Comparison of ENCODE assay signal across 8 cellular contexts in the genomic region with DNA sequence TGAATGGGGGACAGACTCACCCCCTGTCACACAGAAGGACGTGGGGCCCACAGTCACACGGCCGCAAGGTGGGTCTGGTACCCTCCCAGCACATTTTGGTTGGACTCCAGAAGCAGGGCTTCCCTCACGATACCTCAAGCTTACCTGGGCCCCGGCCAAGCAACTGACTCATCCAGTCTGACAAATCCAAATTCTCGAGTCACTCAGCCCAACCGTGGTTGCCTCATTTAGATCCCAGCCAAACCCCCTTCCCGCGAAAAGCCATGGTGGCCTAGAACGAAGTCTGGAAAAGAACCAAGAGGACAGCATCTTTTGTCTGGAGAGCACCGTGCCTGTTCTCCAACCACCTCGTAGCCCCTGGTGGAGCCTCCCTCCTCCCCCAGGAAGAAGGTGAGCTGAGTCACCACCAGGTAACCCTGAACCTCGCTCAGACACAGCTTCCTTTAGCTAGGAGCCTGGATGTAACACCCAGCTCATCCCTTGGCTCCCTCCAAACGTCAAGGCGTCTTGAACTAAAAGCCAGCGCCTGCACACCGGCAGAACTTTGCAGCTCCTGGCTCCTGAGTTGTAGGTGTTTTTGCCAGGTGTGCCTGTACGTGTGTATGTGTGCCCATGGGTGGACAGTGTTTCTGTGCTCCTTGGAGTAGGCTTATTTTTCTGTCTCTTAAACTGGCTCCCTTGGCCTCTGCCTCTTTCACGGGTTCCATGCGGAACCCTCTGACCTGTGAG.
A peak's percentile ranks its signal among the peaks of the same experiment; 100 is the strongest.
DNase-seq lines count a peak whose midpoint lies in the region; ATAC-seq and TF ChIP-seq lines count a peak whose summit lies in the region.

No MANE protein-coding gene starts in this region.

- H3K9ac ChIP-seq in GM23248, result no peak overlapping the region

- intact Hi-C loops in esophagus squamous epithelium (cut with DNase I) (no loop called here), psoas muscle (cut with DNase I) (no loop called here)

- H3K36me3 ChIP-seq in GM23248 (ENCODE audit: low read depth) (no peaks in the 10 kb centered on the region), RWPE2 (ENCODE audit: low read depth) (peaks cover 21% of the 10 kb centered on the region), esophagus squamous epithelium (no peaks in the 10 kb centered on the region), psoas muscle (ENCODE audit: insufficient read depth in 1 of 2, low read depth in 1 of 2) (no peaks in the 10 kb centered on the region)

- no peak for TF ChIP-seq POLR2A in esophagus squamous epithelium (IDR thresholded peaks at IDR 0.05)

- TF ChIP-seq CTCF in RWPE2 (IDR thresholded peaks at IDR 0.05; ENCODE audit: poor library complexity, severe bottlenecking) (no peak), esophagus squamous epithelium (IDR thresholded peaks at IDR 0.05) (no peak), psoas muscle (IDR thresholded peaks at IDR 0.05) (no peak)

- no peaks in the 10 kb centered on the region; the same call in 1 of the 2 replicates for H4K20me1 ChIP-seq in GM23248 (ENCODE audit: insufficient read depth)

- H3K4me3 ChIP-seq in GM23248 (no peak overlapping the region), RWPE2 (ENCODE audit: severe bottlenecking) (no peak overlapping the region), esophagus squamous epithelium (no peak overlapping the region), psoas muscle (no peak overlapping the region)

- 49 to 50% methylated on average over 20 of the region's 20 CpGs for WGBS in GM23248 (ENCODE audit: low coverage in 1 of 2, low lambda C conversion rate in 2 of 2, missing lambda C conversion rate in 2 of 2), 2 experiments
- 34 to 45% methylated on average over 8 to 9 of the region's 20 CpGs for WGBS in esophagus squamous epithelium, 2 donors
- whole genome bisulfite sequencing in psoas muscle, 3 donors, result 72 to 82% (median 76%) methylated on average over 20 of the region's 20 CpGs

- H3K4me2 ChIP-seq in GM23248 (ENCODE audit: unreplicated experiment), result peak overlapping the region; percentile 6

- H3F3A ChIP-seq in GM23248 (ENCODE audit: insufficient read depth), result peaks cover 20% of the 10 kb centered on the region

- in situ Hi-C loops in GM23248 (cut with MboI), result no loop called here

- H3K9me2 ChIP-seq in GM23248 (ENCODE audit: insufficient read depth), result no peaks in the 10 kb centered on the region

- H3K4me1 ChIP-seq in GM23248 (ENCODE audit: insufficient read depth), result peaks cover 30% of the 10 kb centered on the region
- peaks cover 71% of the 10 kb centered on the region for H3K4me1 ChIP-seq in RWPE2 (ENCODE audit: insufficient read depth, poor library complexity, severe bottlenecking)
- H3K4me1 ChIP-seq in esophagus squamous epithelium, result peaks cover 29 to 97% (median 52%) of the 10 kb centered on the region in 3 donors
- H3K4me1 ChIP-seq in psoas muscle, result no peaks in the 10 kb centered on the region

- ATAC-seq in RWPE2 (ENCODE audit: low read depth), result peak; percentile 73
- ATAC-seq in psoas muscle, result no peak

- H2AFZ ChIP-seq in GM23248, result no peak overlapping the region

- DNase-seq in GM23248 (peak; percentile 93), RWPE2 (ENCODE audit: low spot score) (peak; percentile 98), esophagus squamous epithelium (lab: John Stamatoyannopoulos, UW) (no peak), psoas muscle (peak; percentile 61 to 71), pons (ENCODE audit: low spot score) (no peak), NCI-H510A (lab: John Stamatoyannopoulos, UW) (no peak), NCI-H2107 treated with DMSO at 0.1 percent for 48 hours (lab: John Stamatoyannopoulos, UW; ENCODE audit: unreplicated experiment) (no peak), NCI-H2171 treated with DMSO at 0.1 percent for 48 hours (lab: John Stamatoyannopoulos, UW) (no peak)

- H3K79me2 ChIP-seq in GM23248 (ENCODE audit: insufficient read depth), result peaks cover 89% of the 10 kb centered on the region

- H3K27ac ChIP-seq in GM23248, result no peak overlapping the region
- H3K27ac ChIP-seq in RWPE2 (ENCODE audit: poor library complexity, severe bottlenecking), result peak overlapping the region; percentile 98
- H3K27ac ChIP-seq in esophagus squamous epithelium, result peak overlapping the region; percentile 79 to 96 (median 95)
- H3K27ac ChIP-seq in psoas muscle, result no peak overlapping the region

- H3K9me3 ChIP-seq in GM23248 (ENCODE audit: low read depth) (no peaks in the 10 kb centered on the region), RWPE2 (ENCODE audit: severe bottlenecking) (no peaks in the 10 kb centered on the region), esophagus squamous epithelium (no peaks in the 10 kb centered on the region), psoas muscle (no peaks in the 10 kb centered on the region)

- H3K27me3 ChIP-seq in GM23248 (replicated peaks; ENCODE audit: insufficient read depth), result no peaks in the 10 kb centered on the region
- H3K27me3 ChIP-seq in RWPE2 (ENCODE audit: insufficient read depth, poor library complexity, severe bottlenecking), result no peaks in the 10 kb centered on the region
- H3K27me3 ChIP-seq in esophagus squamous epithelium, result no peaks in the 10 kb centered on the region
- no peaks in the 10 kb centered on the region for H3K27me3 ChIP-seq in psoas muscle (ENCODE audit: insufficient read depth in 3 of 3, low read length in 2 of 3)

Comparison
In these comparisons a context has a peak if more than half of its experiments do, and no peak if none do; other contexts are left out.
1. DNase-seq: peak in GM23248 (single experiment), RWPE2 (single experiment) and psoas muscle (2 of 2); none in esophagus squamous epithelium (single experiment), pons (single experiment), NCI-H510A (single experiment), NCI-H2107 treated with DMSO at 0.1 percent for 48 hours (single experiment) and NCI-H2171 treated with DMSO at 0.1 percent for 48 hours (single experiment).
2. H3K27ac ChIP-seq: peak in RWPE2 (single experiment) and esophagus squamous epithelium (4 of 4); none in GM23248 (single experiment) and psoas muscle (single experiment).